Comparison of ENCODE assay signal across 8 cellular contexts in the genomic region with DNA sequence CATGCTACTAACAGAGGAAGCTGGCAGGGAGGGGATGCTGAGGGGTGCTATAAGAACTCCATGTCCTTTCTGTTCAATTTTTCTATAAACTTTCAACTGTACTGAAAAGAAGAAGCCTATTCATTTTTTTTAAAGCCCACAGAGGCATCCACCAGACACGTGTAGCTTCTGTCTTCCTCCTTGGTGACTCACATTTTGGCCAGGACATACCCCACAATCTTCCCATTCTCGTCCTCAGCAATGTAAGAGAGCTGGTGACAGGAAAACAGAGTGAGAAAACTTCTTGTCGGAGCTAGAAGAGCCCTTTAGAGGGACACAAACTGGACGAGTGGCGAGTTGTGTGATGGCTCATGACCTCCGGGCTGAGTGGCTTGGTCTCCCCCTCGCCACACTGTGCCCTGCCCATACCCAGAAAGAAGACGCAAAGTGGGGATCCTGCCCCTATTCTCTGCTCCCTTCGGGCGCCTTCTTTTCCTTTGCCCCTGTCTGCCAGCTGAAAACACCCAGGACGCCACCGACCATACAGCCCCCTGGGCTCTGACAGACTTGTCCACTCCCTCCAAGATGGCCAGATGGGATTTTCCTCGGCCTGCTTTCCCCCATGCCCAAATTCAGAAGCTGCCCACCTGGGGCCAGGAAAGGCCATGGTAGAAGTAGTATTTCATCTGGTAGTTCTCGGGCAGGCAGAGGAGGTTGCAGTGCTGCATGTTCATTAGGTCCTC. TPM values are rescaled to one million over a fixed set of nuclear protein-coding genes. Genes with fewer than 3 reads are reported as not detected.
DNase-seq lines count a peak whose midpoint lies in the region; ATAC-seq and TF ChIP-seq lines count a peak whose summit lies in the region.

No MANE protein-coding gene starts in this region.

- H3K27ac ChIP-seq in CD8-positive, alpha-beta T cell (ENCODE audit: low read depth, low read length): no peak overlapping the region

- peaks cover 24% of the 10 kb centered on the region for H3K36me3 Mint-ChIP-seq in CD8-positive, alpha-beta T cell
- peaks cover 12% of the 10 kb centered on the region for H3K36me3 Mint-ChIP-seq in effector memory CD8-positive, alpha-beta T cell (ENCODE audit: insufficient read depth)

- no peaks in the 10 kb centered on the region for H3K27me3 ChIP-seq in CD8-positive, alpha-beta T cell (ENCODE audit: insufficient read depth, low read length)
- H3K27me3 ChIP-seq in neuron (ENCODE audit: insufficient read depth, low read length): peaks cover 17% of the 10 kb centered on the region

- H3K4me3 ChIP-seq in CD8-positive, alpha-beta T cell (ENCODE audit: low read depth, low read length): peak overlapping the region; percentile 39
- peak overlapping the region; percentile 54 for H3K4me3 ChIP-seq in neuron (ENCODE audit: low read length)

- H3K27ac Mint-ChIP-seq in CD8-positive, alpha-beta T cell: peak overlapping the region; percentile 86
- H3K27ac Mint-ChIP-seq in effector memory CD8-positive, alpha-beta T cell: peak overlapping the region; percentile 41 to 65

- peaks cover 27% of the 10 kb centered on the region for H3K4me1 Mint-ChIP-seq in CD8-positive, alpha-beta T cell (ENCODE audit: low read depth)
- peaks cover 10 to 13% of the 10 kb centered on the region in 2 donors for H3K4me1 Mint-ChIP-seq in effector memory CD8-positive, alpha-beta T cell (ENCODE audit: low read depth in 2 of 2)

- no peaks in the 10 kb centered on the region for H3K27me3 Mint-ChIP-seq in CD8-positive, alpha-beta T cell (ENCODE audit: low read depth)
- H3K27me3 Mint-ChIP-seq in effector memory CD8-positive, alpha-beta T cell: no peaks in the 10 kb centered on the region

- no peaks in the 10 kb centered on the region for H3K9me3 ChIP-seq in CD8-positive, alpha-beta T cell (ENCODE audit: low read length)
- no peaks in the 10 kb centered on the region for H3K9me3 ChIP-seq in neuron (ENCODE audit: low read length)

- peaks cover 19% of the 10 kb centered on the region for H3K4me1 ChIP-seq in CD8-positive, alpha-beta T cell (ENCODE audit: insufficient read depth, low read length)
- H3K4me1 ChIP-seq in neuron (ENCODE audit: insufficient read depth, low read length): peaks cover 6% of the 10 kb centered on the region

- H3K36me3 ChIP-seq in CD8-positive, alpha-beta T cell (ENCODE audit: insufficient read depth, low read length): no peaks in the 10 kb centered on the region
- H3K36me3 ChIP-seq in neuron (ENCODE audit: insufficient read depth, low read length): peaks cover 9% of the 10 kb centered on the region

- ATAC-seq in CD8-positive, alpha-beta T cell: peak; percentile 18
- ATAC-seq in effector memory CD8-positive, alpha-beta T cell (replicated peaks): no peak
- ATAC-seq in HG02571 (IDR thresholded peaks at IDR 0.05; ENCODE audit: unreplicated experiment) (no peak), HG03565 (IDR thresholded peaks at IDR 0.05; ENCODE audit: unreplicated experiment) (no peak)

- CTCF ChIA-PET in CD8-positive, alpha-beta T cell (lab: Charles Lee): interaction anchor here (1.1 to 2.6 kb wide), 3 partner anchors 9 to 171 kb away, joined by 3 to 15 read pairs (median 5); no protein-coding TSS in a partner anchor

- peak overlapping the region; percentile 89 for H3K4me3 Mint-ChIP-seq in CD8-positive, alpha-beta T cell
- H3K4me3 Mint-ChIP-seq in effector memory CD8-positive, alpha-beta T cell: peak overlapping the region; percentile 82 to 83

- no peaks in the 10 kb centered on the region for H3K9me3 Mint-ChIP-seq in CD8-positive, alpha-beta T cell
- H3K9me3 Mint-ChIP-seq in effector memory CD8-positive, alpha-beta T cell: no peaks in the 10 kb centered on the region

- DNase-seq in CD8-positive, alpha-beta T cell: no peak
- DNase-seq in MV-4-11 (lab: John Stamatoyannopoulos, UW) (peak; percentile 27), T1000 (lab: John Stamatoyannopoulos, UW) (no peak)
- DNase-seq in effector memory CD8-positive, alpha-beta T cell: no peak
- DNase-seq in stimulated activated CD4-positive, alpha-beta T cell treated with anti-CD3 and anti-CD28 coated beads, Interleukin-4, amount 100 ng/mL, for 24 hours: no peak

- no peak for TF ChIP-seq CTCF in CD8-positive, alpha-beta T cell (IDR thresholded peaks at IDR 0.05)

- POLR2A ChIA-PET in CD8-positive, alpha-beta T cell (lab: Charles Lee): interaction anchor here (0.7 to 1.8 kb wide), 3 partner anchors 19 to 38 kb away, joined by 3 to 7 read pairs (median 3); partner anchors contain the start of gene HCFC1

- intact Hi-C loops in CD8-positive, alpha-beta T cell (cut with DNase I, micrococcal nuclease): no loop called here

- no peak overlapping the region for H2AFZ ChIP-seq in neuron (ENCODE audit: low read depth, low read length)

RNA-seq across cellular contexts. Expression of gene NAA10, which starts 0.9 kb away (rescaled TPM):
- total RNA-seq in CD8-positive, alpha-beta T cell: 10 to 100 TPM; 34.4 to 35.3 TPM

RNA-seq across cellular contexts. Expression of gene ARHGAP4, which starts 7.8 kb away (rescaled TPM):
- total RNA-seq in CD8-positive, alpha-beta T cell: 100 to 1,000 TPM; 432 to 440 TPM

RNA-seq across cellular contexts. Expression of gene RENBP, which starts 10.5 kb away (rescaled TPM):
- total RNA-seq in CD8-positive, alpha-beta T cell: 1 to 10 TPM; 6.2 to 6.3 TPM

RNA-seq across cellular contexts. Expression of gene AVPR2, which starts 29.4 kb away (rescaled TPM):
- total RNA-seq in CD8-positive, alpha-beta T cell: not detected

RNA-seq across cellular contexts. Expression of gene HCFC1, which starts 37.7 kb away (rescaled TPM):
- 10 to 100 TPM; 49.1 to 56.3 TPM for total RNA-seq in CD8-positive, alpha-beta T cell
